In genomic region chr7:107208046-107208458, GRCh38 we compare ENCODE assay signal across 12 cellular contexts. TPM values are rescaled to one million over a fixed set of nuclear protein-coding genes. Genes with fewer than 3 reads are reported as not detected.
DNase-seq lines count a peak whose midpoint lies in the region; ATAC-seq and TF ChIP-seq lines count a peak whose summit lies in the region.
"Had no signal": no experiment of that assay in that cellular context is flagged by ENCODE, and none has a peak within 500 bp of the region (broad histone marks: within the 10 kb centered on the region; RNA-seq: fewer than 3 reads in every experiment).

No MANE protein-coding gene starts in this region.

- CTCF ChIA-PET in WTC11 (lab: Charles Lee): interaction anchor here (1.2 kb wide), 1 partner anchor 261 kb away, joined by 3 read pairs; no protein-coding TSS in a partner anchor

- H3K4me3 Mint-ChIP-seq in WTC11: no peak overlapping the region
- H3K4me3 Mint-ChIP-seq: CD14-positive monocyte had no signal

- H3K4me1 Mint-ChIP-seq in WTC11: no peaks in the 10 kb centered on the region

- H3K27me3 Mint-ChIP-seq in WTC11 (ENCODE audit: low read depth): no peaks in the 10 kb centered on the region

- no peak for ATAC-seq in WTC11

- H3K9me3 ChIP-seq in BLaER1: peaks cover 5% of the 10 kb centered on the region

- POLR2A ChIA-PET in WTC11 (lab: Charles Lee): no interaction called here

- no peaks in the 10 kb centered on the region for H3K9me3 Mint-ChIP-seq in WTC11

- H3K9ac ChIP-seq in BLaER1: peak overlapping the region; percentile 28; the same call in 1 of the 2 replicates
- no peak overlapping the region for H3K9ac ChIP-seq in rectal smooth muscle tissue (ENCODE audit: low read length)

- 0 out of 2 replicates have a peak overlapping the region, but pooled peaks have one; percentile 9 for H3K27ac Mint-ChIP-seq in WTC11

- H3K27ac ChIP-seq in BLaER1 (peak overlapping the region; percentile 72), rectal smooth muscle tissue (ENCODE audit: low read depth, low read length) (peak overlapping the region; percentile 23)
- H3K27ac ChIP-seq: epithelial cell of prostate had no signal

- H3K4me3 ChIP-seq in BLaER1 (no peak overlapping the region), fibroblast of villous mesenchyme (ENCODE audit: low read depth, low read length) (no peak overlapping the region), rectal smooth muscle tissue (ENCODE audit: low read length) (no peak overlapping the region)

- H4K20me1 ChIP-seq in BLaER1: no peaks in the 10 kb centered on the region

- TF ChIP-seq CTCF in WTC11 (IDR thresholded peaks at IDR 0.05) (no peak), fibroblast of villous mesenchyme (IDR thresholded peaks at IDR 0.05; ENCODE audit: insufficient read depth, low read depth, low read length) (no peak)

- H3K36me3 Mint-ChIP-seq in WTC11: peaks cover 6% of the 10 kb centered on the region

- peak overlapping the region; percentile 65 for H3K4me2 ChIP-seq in BLaER1

- H3K27me3 ChIP-seq in BLaER1 (no peaks in the 10 kb centered on the region), rectal smooth muscle tissue (ENCODE audit: control insufficient read depth, insufficient read depth, low read length) (no peaks in the 10 kb centered on the region)

- peaks cover 71% of the 10 kb centered on the region for H3K36me3 ChIP-seq in BLaER1
- peaks cover 14% of the 10 kb centered on the region for H3K36me3 ChIP-seq in rectal smooth muscle tissue (ENCODE audit: control insufficient read depth, insufficient read depth, low read length)

- peaks cover 27% of the 10 kb centered on the region for H3K4me1 ChIP-seq in BLaER1
- H3K4me1 ChIP-seq in rectal smooth muscle tissue (ENCODE audit: control insufficient read depth, insufficient read depth, low read length): peaks cover 3% of the 10 kb centered on the region

- DNase-seq in WTC11 (ENCODE audit: low spot score): no peak
- DNase-seq in fibroblast of villous mesenchyme (ENCODE audit: low read depth): peak; percentile 61
- DNase-seq in NCI-H2171 (lab: John Stamatoyannopoulos, UW): no peak
- no peak for DNase-seq in HCEC 1CT
- DNase-seq in DMS153 treated with DMSO at 0.1 percent for 48 hours (lab: John Stamatoyannopoulos, UW; ENCODE audit: unreplicated experiment): no peak
- no peak for DNase-seq in DMS53 (lab: John Stamatoyannopoulos, UW)
- DNase-seq: activated CD4-positive, alpha-beta T cell treated with anti-CD3 and anti-CD28 coated beads, Interleukin-2, amount 50 U/mL, for 4 hours; NCI-H1048 had no signal

TF ChIP-seq in WTC11, 78 proteins besides CTCF, POLR2A, EP300 and RAD21:
- TF ChIP-seq SOX15 (CRISPR knock-in tag; IDR thresholded peaks at IDR 0.05): no peak
- TF ChIP-seq PRRX2 (CRISPR knock-in tag; IDR thresholded peaks at IDR 0.05): no peak
- TF ChIP-seq HMGA2 (CRISPR knock-in tag; IDR thresholded peaks at IDR 0.05): no peak
- TF ChIP-seq FOXP1 (CRISPR knock-in tag; IDR thresholded peaks at IDR 0.05; ENCODE audit: borderline replicate concordance): no peak

RNA-seq across cellular contexts. Expression of gene HBP1, which starts 39.2 kb away (rescaled TPM):
- total RNA-seq in WTC11 (2021): 27.0 to 31.0 TPM (median 29.2 TPM) in 3 replicates
- total RNA-seq in fibroblast of villous mesenchyme: 53.1 and 66.9 TPM in 2 replicates
